Comparison of ENCODE assay signal across 9 cellular contexts in genomic region chrX:78650906-78651437, GRCh38. TPM values are rescaled to one million over a fixed set of nuclear protein-coding genes. Genes with fewer than 3 reads are reported as not detected.
DNase-seq lines count a peak whose midpoint lies in the region; ATAC-seq and TF ChIP-seq lines count a peak whose summit lies in the region.
"Had no signal": no experiment of that assay in that cellular context is flagged by ENCODE, and none has a peak within 500 bp of the region (broad histone marks: within the 10 kb centered on the region; RNA-seq: fewer than 3 reads in every experiment).

No MANE protein-coding gene starts in this region.

- H3K36me3 Mint-ChIP-seq in activated T-helper 1 cell treated with anti-CD3 and anti-CD28 coated beads, Interleukin-12 subunit alpha, Interleukin-12 subunit beta, Interleukin-2, Interleukin-4 antibody, amounts not matched to agents 30 ng/mL and 10 ng/mL and 1 ng/mL, durations not matched to agents 14 hours and 24 hours and 36 hours (ENCODE audit: low read depth): peaks cover 14% of the 10 kb centered on the region

- WGBS in thymus: 2% methylated on average over 5 of the region's 5 CpGs

- ATAC-seq in GM19397 (IDR thresholded peaks at IDR 0.05; ENCODE audit: unreplicated experiment): peak; percentile 74
- peak; percentile 92 for ATAC-seq in HG03432 (IDR thresholded peaks at IDR 0.05; ENCODE audit: unreplicated experiment)
- ATAC-seq in HG02970 (IDR thresholded peaks at IDR 0.05; ENCODE audit: low FRiP score, unreplicated experiment): no peak

- peak overlapping the region; percentile 31 for H3K27ac ChIP-seq in thymus (ENCODE audit: low read depth)

- H3K4me3 Mint-ChIP-seq in activated T-helper 1 cell treated with anti-CD3 and anti-CD28 coated beads, Interleukin-12 subunit alpha, Interleukin-12 subunit beta, Interleukin-2, Interleukin-4 antibody, amounts not matched to agents 30 ng/mL and 10 ng/mL and 1 ng/mL, durations not matched to agents 14 hours and 24 hours and 36 hours: peak overlapping the region; percentile 56

- peak overlapping the region; percentile 85 for H3K27ac Mint-ChIP-seq in activated T-helper 1 cell treated with anti-CD3 and anti-CD28 coated beads, Interleukin-12 subunit alpha, Interleukin-12 subunit beta, Interleukin-2, Interleukin-4 antibody, amounts not matched to agents 30 ng/mL and 10 ng/mL and 1 ng/mL, durations not matched to agents 14 hours and 24 hours and 36 hours

- DNase-seq in AG10803 (ENCODE audit: low read depth): peak; percentile 91
- DNase-seq in activated T-helper 1 cell treated with anti-CD3 and anti-CD28 coated beads, Interleukin-12 subunit alpha, Interleukin-12 subunit beta, Interleukin-2, Interleukin-4 antibody, amounts not matched to agents 30 ng/mL and 10 ng/mL and 1 ng/mL, durations not matched to agents 14 hours and 24 hours and 36 hours (ENCODE audit: low spot score): no peak
- no peak for DNase-seq in SK-N-DZ (ENCODE audit: low spot score)
- no peak for DNase-seq in anterior cingulate cortex (lab: John Stamatoyannopoulos, UW)

- no peaks in the 10 kb centered on the region for H3K27me3 ChIP-seq in thymus (ENCODE audit: control insufficient read depth, insufficient read depth)

- no peaks in the 10 kb centered on the region for H3K4me1 ChIP-seq in thymus (ENCODE audit: control insufficient read depth, insufficient read depth, low read length)

- no peaks in the 10 kb centered on the region for H3K9me3 ChIP-seq in thymus (ENCODE audit: control insufficient read depth)

- no peak for TF ChIP-seq CTCF in AG10803 (conservative IDR thresholded peaks at IDR 0.05; ENCODE audit: low read length)

- peaks cover 21% of the 10 kb centered on the region for H3K9me3 Mint-ChIP-seq in activated T-helper 1 cell treated with anti-CD3 and anti-CD28 coated beads, Interleukin-12 subunit alpha, Interleukin-12 subunit beta, Interleukin-2, Interleukin-4 antibody, amounts not matched to agents 30 ng/mL and 10 ng/mL and 1 ng/mL, durations not matched to agents 14 hours and 24 hours and 36 hours

- no peak overlapping the region for H3K4me3 ChIP-seq in AG10803 (ENCODE audit: low read length)
- peak overlapping the region; percentile 23 for H3K4me3 ChIP-seq in thymus (ENCODE audit: low read length)

- H3K27me3 Mint-ChIP-seq in activated T-helper 1 cell treated with anti-CD3 and anti-CD28 coated beads, Interleukin-12 subunit alpha, Interleukin-12 subunit beta, Interleukin-2, Interleukin-4 antibody, amounts not matched to agents 30 ng/mL and 10 ng/mL and 1 ng/mL, durations not matched to agents 14 hours and 24 hours and 36 hours (ENCODE audit: insufficient read depth): no peaks in the 10 kb centered on the region

- H3K4me1 Mint-ChIP-seq in activated T-helper 1 cell treated with anti-CD3 and anti-CD28 coated beads, Interleukin-12 subunit alpha, Interleukin-12 subunit beta, Interleukin-2, Interleukin-4 antibody, amounts not matched to agents 30 ng/mL and 10 ng/mL and 1 ng/mL, durations not matched to agents 14 hours and 24 hours and 36 hours (ENCODE audit: low read depth): peaks cover 35% of the 10 kb centered on the region

- H3K36me3 ChIP-seq in thymus (ENCODE audit: control insufficient read depth, insufficient read depth): no peaks in the 10 kb centered on the region

- intact Hi-C loops in activated T-helper 1 cell treated with anti-CD3 and anti-CD28 coated beads, Interleukin-12 subunit alpha, Interleukin-12 subunit beta, Interleukin-2, Interleukin-4 antibody, amounts not matched to agents 30 ng/mL and 10 ng/mL and 1 ng/mL, durations not matched to agents 14 hours and 24 hours and 36 hours (cut with micrococcal nuclease): loop anchor here (1.0 to 10.0 kb wide), 9 partner anchors 96 to 608 kb away; partner anchors contain the start of genes CYSLTR1 and TAF9B

RNA-seq across cellular contexts. Expression of gene RTL3, which starts 8.2 kb away (rescaled TPM):
- 0.07 TPM in 1 of 2 replicates, not detected in the other for total RNA-seq in activated T-helper 1 cell treated with anti-CD3 and anti-CD28 coated beads, Interleukin-12 subunit alpha, Interleukin-12 subunit beta, Interleukin-2, Interleukin-4 antibody, amounts not matched to agents 30 ng/mL and 10 ng/mL and 1 ng/mL, durations not matched to agents 14 hours and 24 hours and 36 hours
- polyA plus RNA-seq in thymus: 0.05 TPM
- not detected in 2 replicates for polyA plus RNA-seq in SK-N-DZ (2014; cell fraction: cytosol; rRNA removed)
- not detected in 2 replicates for polyA plus RNA-seq in SK-N-DZ (2014; cell fraction: nucleus; rRNA removed)
- total RNA-seq: dermis microvascular lymphatic vessel endothelial cell had no signal
